Comparison of ENCODE assay signal across 11 cellular contexts in genomic region chr19:4556574-4557185, GRCh38. TPM values are rescaled to one million over a fixed set of nuclear protein-coding genes. Genes with fewer than 3 reads are reported as not detected.
DNase-seq lines count a peak whose midpoint lies in the region; TF ChIP-seq lines count a peak whose summit lies in the region.
"Had no signal": no experiment of that assay in that cellular context is flagged by ENCODE, and none has a peak within 500 bp of the region (broad histone marks: within the 10 kb centered on the region; RNA-seq: fewer than 3 reads in every experiment).

No MANE protein-coding gene starts in this region.

- no peaks in the 10 kb centered on the region for H3K27me3 Mint-ChIP-seq in chondrocyte (ENCODE audit: low read depth)

- TF ChIP-seq CTCF in chondrocyte (IDR thresholded peaks at IDR 0.05) = no peak

- no peak overlapping the region for H3K4me3 Mint-ChIP-seq in chondrocyte (ENCODE audit: unreplicated experiment)

- H3K4me1 Mint-ChIP-seq in chondrocyte (ENCODE audit: low read depth) = no peaks in the 10 kb centered on the region

- H3K9me3 Mint-ChIP-seq in chondrocyte (ENCODE audit: low read depth) = no peaks in the 10 kb centered on the region

- no peak overlapping the region for H3K27ac Mint-ChIP-seq in chondrocyte (ENCODE audit: unreplicated experiment)

- H3K36me3 Mint-ChIP-seq in chondrocyte (ENCODE audit: low read depth) = peaks cover 4% of the 10 kb centered on the region

- peak; percentile 79 for DNase-seq in activated CD8-positive, alpha-beta memory T cell treated with anti-CD3 and anti-CD28 coated beads, Interleukin-2, amount 50 U/mL, for 48 hours
- DNase-seq in activated CD8-positive, alpha-beta memory T cell treated with anti-CD3 and anti-CD28 coated beads for 24 hours = no peak
- DNase-seq in NCI-H82 (lab: John Stamatoyannopoulos, UW) = peak; percentile 76
- DNase-seq in dermis blood vessel endothelial cell = peak; percentile 90
- peak; percentile 31 for DNase-seq in stimulated activated CD4-positive, alpha-beta T cell treated with anti-CD3 and anti-CD28 coated beads, Interleukin-4, amount 100 ng/mL, for 1 hour
- DNase-seq in NCI-H1930 (lab: John Stamatoyannopoulos, UW) = no peak
- no peak for DNase-seq in chondrocyte (ENCODE audit: low spot score)
- no peak for DNase-seq in SK-N-DZ (ENCODE audit: low spot score)
- DNase-seq: GOT3 had no signal

RNA-seq across cellular contexts. Expression of gene SEMA6B, which starts 2.8 kb away (rescaled TPM):
- total RNA-seq in dermis blood vessel endothelial cell = 143 and 209 TPM in 2 replicates
- total RNA-seq in chondrocyte = 4.2 to 5.3 TPM (median 4.3 TPM) in 3 replicates
- polyA plus RNA-seq in SK-N-DZ (2014; cell fraction: cytosol; rRNA removed) = 2.1 and 2.6 TPM in 2 replicates
- polyA plus RNA-seq in SK-N-DZ (2014; cell fraction: nucleus; rRNA removed) = 2.5 and 2.6 TPM in 2 replicates

RNA-seq across cellular contexts. Expression of gene LRG1, which starts 16.8 kb away (rescaled TPM):
- total RNA-seq in dermis blood vessel endothelial cell (1.2 and 1.6 TPM in 2 replicates), chondrocyte (not detected in 3 replicates)
- not detected in 2 replicates for polyA plus RNA-seq in SK-N-DZ (2014; cell fraction: cytosol; rRNA removed)
- polyA plus RNA-seq in SK-N-DZ (2014; cell fraction: nucleus; rRNA removed) = not detected in 2 replicates

RNA-seq across cellular contexts. Expression of gene PLIN5, which starts 21.7 kb away (rescaled TPM):
- total RNA-seq in dermis blood vessel endothelial cell (4.7 and 11.7 TPM in 2 replicates), chondrocyte (not detected in 3 replicates)
- 0.60 and 0.77 TPM in 2 replicates for polyA plus RNA-seq in SK-N-DZ (2014; cell fraction: cytosol; rRNA removed)
- polyA plus RNA-seq in SK-N-DZ (2014; cell fraction: nucleus; rRNA removed) = 2.4 and 3.9 TPM in 2 replicates
- total RNA-seq: astrocyte, kidney epithelial cell had no signal

RNA-seq across cellular contexts. Expression of gene PLIN4, which starts 38.4 kb away (rescaled TPM):
- total RNA-seq in dermis blood vessel endothelial cell (1.1 and 1.5 TPM in 2 replicates), chondrocyte (0.05 TPM in 2 of 3 replicates, not detected in the other)
- 0.01 and 0.07 TPM in 2 replicates for polyA plus RNA-seq in SK-N-DZ (2014; cell fraction: cytosol; rRNA removed)
- 0.08 and 0.15 TPM in 2 replicates for polyA plus RNA-seq in SK-N-DZ (2014; cell fraction: nucleus; rRNA removed)

Comparison
In these comparisons a context has a peak if more than half of its experiments do, and no peak if none do; other contexts are left out.
1. DNase-seq: peak in activated CD8-positive, alpha-beta memory T cell treated with anti-CD3 and anti-CD28 coated beads, Interleukin-2, amount 50 U/mL, for 48 hours (single experiment), NCI-H82 (single experiment), dermis blood vessel endothelial cell (single experiment) and stimulated activated CD4-positive, alpha-beta T cell treated with anti-CD3 and anti-CD28 coated beads, Interleukin-4, amount 100 ng/mL, for 1 hour (single experiment); none in activated CD8-positive, alpha-beta memory T cell treated with anti-CD3 and anti-CD28 coated beads for 24 hours (single experiment), NCI-H1930 (0 of 2), chondrocyte (single experiment) and SK-N-DZ (single experiment).
2. RNA of gene SEMA6B, which starts 2.8 kb away (total RNA-seq): 143 to 209 TPM in dermis blood vessel endothelial cell; 4.2 to 5.3 TPM in chondrocyte; every median in the first group is over 10 times any median in the second.